30 cellular contexts compared by ENCODE assay signal in genomic region chr12:94900496-94900895, GRCh38.
"Had no signal": no experiment of that assay in that cellular context is flagged by ENCODE, and none has a peak within 500 bp of the region (broad histone marks: within the 10 kb centered on the region; RNA-seq: fewer than 3 reads in every experiment).

No MANE protein-coding gene starts in this region.

- H3K4me3 ChIP-seq: ascending aorta, cardiac muscle cell had no signal

- H3K27ac ChIP-seq: ascending aorta, cardiac muscle cell, VCaP had no signal

- H3K36me3 ChIP-seq: ascending aorta, cardiac muscle cell had no signal

- DNase-seq: activated CD4-positive, alpha-beta memory T cell treated with anti-CD3 and anti-CD28 coated beads, Interleukin-2, amount 10 ng/mL, durations not matched to agents 7 days and 5 days; activated CD4-positive, alpha-beta T cell treated with anti-CD3 and anti-CD28 coated beads for 1 hour; activated CD4-positive, alpha-beta T cell treated with anti-CD3 and anti-CD28 coated beads for 36 hours; activated CD4-positive, alpha-beta T cell treated with anti-CD3 and anti-CD28 coated beads for 48 hours; activated CD4-positive, alpha-beta T cell treated with anti-CD3 and anti-CD28 coated beads, Interleukin-2, amount 10 ng/mL, durations not matched to agents 7 days and 5 days; activated CD4-positive, alpha-beta T cell treated with anti-CD3 and anti-CD28 coated beads, Interleukin-2, amount 50 U/mL, for 48 hours; activated CD4-positive, CD25-positive, alpha-beta regulatory T cell; activated CD8-positive, alpha-beta memory T cell treated with anti-CD3 and anti-CD28 coated beads for 24 hours; activated CD8-positive, alpha-beta memory T cell treated with anti-CD3 and anti-CD28 coated beads, Interleukin-2, amount 10 ng/mL, durations not matched to agents 7 days and 5 days; activated CD8-positive, alpha-beta memory T cell treated with anti-CD3 and anti-CD28 coated beads, Interleukin-2, amount 50 U/mL, for 48 hours; activated CD8-positive, alpha-beta T cell treated with anti-CD3 and anti-CD28 coated beads, Interleukin-2, amount 10 ng/mL, durations not matched to agents 7 days and 5 days; activated effector memory CD4-positive, alpha-beta T cell treated with Interleukin-2 at 50 U/mL for 16 hours; activated gamma-delta T cell; activated naive CD4-positive, alpha-beta T cell treated with anti-CD3 and anti-CD28 coated beads, Interleukin-2, amount 10 ng/mL, durations not matched to agents 7 days and 5 days; activated naive CD4-positive, alpha-beta T cell treated with Interleukin-2 at 50 U/mL for 16 hours; activated naive CD8-positive, alpha-beta T cell treated with anti-CD3 and anti-CD28 coated beads, Interleukin-2, amount 10 ng/mL, durations not matched to agents 7 days and 5 days; activated naive CD8-positive, alpha-beta T cell treated with anti-CD3 and anti-CD28 coated beads, Interleukin-2, amount 50 U/mL, for 24 hours; activated T-cell treated with anti-CD3 and anti-CD28 coated beads, Interleukin-2, amount 50 U/mL, for 24 hours; activated T-cell treated with anti-CD3 and anti-CD28 coated beads, Interleukin-2, amount 50 U/mL, for 48 hours; amygdala; anterior cingulate cortex; caudate nucleus; cerebellar nuclear complex; T-helper 2 cell; T-helper 9 cell had no signal

- H3K27me3 ChIP-seq: ascending aorta, cardiac muscle cell had no signal

- H3K9me3 ChIP-seq: ascending aorta had no signal

- FAIRE-seq: bronchial epithelial cell, TTC549 had no signal

- H3K4me1 ChIP-seq: ascending aorta had no signal
